Comparison of ENCODE assay signal across 17 cellular contexts in the genomic region with DNA sequence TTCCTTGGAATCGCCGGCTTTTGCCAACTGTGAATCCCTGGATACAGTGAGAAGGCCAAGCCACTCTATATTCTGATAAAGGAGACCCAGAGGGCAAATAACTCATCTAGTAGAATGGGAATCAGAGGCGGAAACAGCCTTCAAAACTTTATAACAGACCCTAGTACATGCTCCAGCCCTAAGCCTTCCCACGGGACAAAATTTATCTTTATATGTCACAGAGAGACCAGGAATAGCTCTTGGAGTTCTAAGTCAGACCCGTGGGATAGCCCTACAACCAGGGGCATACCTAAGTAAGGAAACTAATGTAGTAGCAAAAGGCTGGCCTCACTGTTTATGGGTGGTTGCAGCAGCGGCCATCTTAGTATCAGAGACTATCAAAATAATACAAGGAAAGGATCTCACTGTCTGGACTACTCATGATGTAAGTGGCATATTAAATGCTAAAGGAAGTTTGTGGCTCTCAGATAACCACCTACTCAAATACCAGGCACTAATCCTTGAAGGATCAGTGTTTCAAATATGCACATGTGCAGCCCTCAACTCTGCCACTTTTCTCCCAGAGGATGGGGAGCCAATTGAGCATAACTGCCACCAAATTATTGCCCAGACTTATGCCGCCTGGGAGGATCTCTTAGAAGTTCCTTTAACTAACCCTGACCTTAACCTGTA.
"Had no signal": no experiment of that assay in that cellular context is flagged by ENCODE, and none has a peak within 500 bp of the region (broad histone marks: within the 10 kb centered on the region; RNA-seq: fewer than 3 reads in every experiment).

No MANE protein-coding gene starts in this region.

- H3K27ac ChIP-seq: coronary artery, prostate gland, right lobe of liver, thoracic aorta, WERI-Rb-1 had no signal

- H3K4me1 ChIP-seq: prostate gland, right lobe of liver had no signal

- H3K36me3 ChIP-seq: prostate gland, right lobe of liver, thoracic aorta, WERI-Rb-1 had no signal

- H3K27ac Mint-ChIP-seq: activated T-cell treated with anti-CD3 and anti-CD28 coated beads, Interleukin-2, amount 50 U/mL, for 72 hours; stimulated activated naive B cell treated with anti-CD40 and anti-IgM and Interleukin-4, amounts not matched to agents 10 μg/mL and 1 μg/mL and 100 μg/mL, for 72 hours; T-helper 1 cell treated with Interleukin-12 subunit alpha and Interleukin-12 subunit beta and Interleukin-4 antibody, amounts not matched to agents 30 μg/mL and 1 μg/mL, for 36 hours had no signal

- DNase-seq: activated CD4-positive, alpha-beta T cell treated with anti-CD3 and anti-CD28 coated beads for 1 hour; activated CD4-positive, alpha-beta T cell treated with anti-CD3 and anti-CD28 coated beads, Interleukin-2, amount 50 U/mL, for 4 hours; activated effector memory CD4-positive, alpha-beta T cell treated with anti-CD3 and anti-CD28 coated beads, Interleukin-2, amount 50 U/mL, for 16 hours; activated T-cell treated with anti-CD3 and anti-CD28 coated beads, Interleukin-2, amount 50 U/mL, for 72 hours; erythroblast; foreskin melanocyte; head of caudate nucleus; right lobe of liver; stimulated activated naive B cell treated with anti-CD40 and anti-IgM and Interleukin-4, amounts not matched to agents 10 μg/mL and 1 μg/mL and 100 μg/mL, for 72 hours; WERI-Rb-1 had no signal

- H3K27me3 Mint-ChIP-seq: stimulated activated naive B cell treated with anti-CD40 and anti-IgM and Interleukin-4, amounts not matched to agents 10 μg/mL and 1 μg/mL and 100 μg/mL, for 72 hours had no signal

- H3K4me3 ChIP-seq: coronary artery, lung, prostate gland, right lobe of liver, thoracic aorta had no signal

- H3K9me3 ChIP-seq: prostate gland, right lobe of liver, thoracic aorta had no signal

- H3K27me3 ChIP-seq: right lobe of liver had no signal

- H3K4me3 Mint-ChIP-seq: activated T-cell treated with anti-CD3 and anti-CD28 coated beads, Interleukin-2, amount 50 U/mL, for 72 hours; neural crest cell; stimulated activated naive B cell treated with anti-CD40 and anti-IgM and Interleukin-4, amounts not matched to agents 10 μg/mL and 1 μg/mL and 100 μg/mL, for 72 hours; T-helper 1 cell treated with Interleukin-12 subunit alpha and Interleukin-12 subunit beta and Interleukin-4 antibody, amounts not matched to agents 30 μg/mL and 1 μg/mL, for 36 hours had no signal

- ATAC-seq: activated naive CD4-positive, alpha-beta T cell treated with anti-CD3 and anti-CD28 coated beads, Interleukin-2, amount 50 U/mL, for 72 hours; activated T-cell treated with anti-CD3 and anti-CD28 coated beads, Interleukin-2, amount 50 U/mL, for 72 hours; right lobe of liver; stimulated activated naive B cell treated with anti-CD40 and anti-IgM and Interleukin-4, amounts not matched to agents 10 μg/mL and 1 μg/mL and 100 μg/mL, for 72 hours had no signal
